15 cellular contexts compared by ENCODE assay signal in the genomic region with DNA sequence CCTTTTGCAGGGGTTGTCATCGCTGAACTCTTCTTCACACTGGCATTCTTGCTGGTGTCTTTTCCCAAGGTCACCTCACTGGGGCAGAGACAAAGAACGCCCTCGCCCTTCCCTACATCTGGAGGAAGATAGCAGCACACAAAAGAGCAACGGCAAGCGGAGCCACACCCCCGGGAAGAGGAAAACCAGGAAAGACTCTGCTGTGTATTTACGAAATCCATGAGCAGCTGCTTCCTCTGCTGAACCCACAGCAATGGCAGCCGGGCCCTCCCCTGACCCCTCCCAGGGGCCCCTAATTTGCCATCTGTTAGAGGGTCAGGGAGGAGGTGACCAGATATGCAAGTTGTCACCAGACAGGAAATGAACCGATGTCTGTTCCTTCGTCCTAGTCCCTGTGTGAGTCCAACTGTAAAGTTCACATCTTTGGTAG.
DNase-seq lines count a peak whose midpoint lies in the region; ATAC-seq and TF ChIP-seq lines count a peak whose summit lies in the region.
"Had no signal": no experiment of that assay in that cellular context is flagged by ENCODE, and none has a peak within 500 bp of the region (broad histone marks: within the 10 kb centered on the region; RNA-seq: fewer than 3 reads in every experiment).

No MANE protein-coding gene starts in this region.

- peak overlapping the region; percentile 45 to 63 (median 60) for H3K27ac ChIP-seq in esophagus squamous epithelium
- H3K27ac ChIP-seq in mucosa of rectum (ENCODE audit: low read depth in 2 of 2, low read length in 2 of 2): peak overlapping the region; percentile 73 to 80
- peak overlapping the region; percentile 58 to 74 (median 66) for H3K27ac ChIP-seq in upper lobe of left lung

- intact Hi-C loops in Right ventricle myocardium superior (cut with DNase I): loop anchor here (5.0 kb wide), 1 partner anchor 71 kb away; a partner anchor contains a TSS
- intact Hi-C loops in cardiac septum (cut with DNase I): loop anchor here (5.0 kb wide), 2 partner anchors 69 to 71 kb away; a partner anchor contains a TSS
- intact Hi-C loops in esophagus squamous epithelium (cut with DNase I): no loop called here

- peaks cover 0 to 82% (median 0%) of the 10 kb centered on the region in 3 donors for H3K36me3 ChIP-seq in esophagus squamous epithelium
- peaks cover 17 to 19% of the 10 kb centered on the region in 2 donors for H3K36me3 ChIP-seq in mucosa of rectum (ENCODE audit: control insufficient read depth in 2 of 2, insufficient read depth in 2 of 2, low read length in 2 of 2)
- H3K36me3 ChIP-seq in upper lobe of left lung: peaks cover 0 to 48% (median 10%) of the 10 kb centered on the region in 4 donors

- H3K9ac ChIP-seq in mucosa of rectum (ENCODE audit: low read depth in 1 of 2, low read length in 2 of 2): no peak overlapping the region

- H3K4me3 ChIP-seq in esophagus squamous epithelium (no peak overlapping the region), mucosa of rectum (ENCODE audit: low read length in 2 of 2) (peak overlapping the region in 1 of 2 donors; percentile 38), upper lobe of left lung (no peak overlapping the region)
- H3K4me3 ChIP-seq: body of pancreas had no signal

- H3K9me3 ChIP-seq in esophagus squamous epithelium (no peaks in the 10 kb centered on the region), mucosa of rectum (ENCODE audit: control insufficient read depth in 2 of 2, low read length in 2 of 2) (no peaks in the 10 kb centered on the region), upper lobe of left lung (no peaks in the 10 kb centered on the region)
- H3K9me3 ChIP-seq: body of pancreas had no signal

- no peaks in the 10 kb centered on the region for H3K4me1 Mint-ChIP-seq in activated T-helper 17 cell treated with anti-CD3 and anti-CD28 coated beads, Interleukin-2, amount 50 U/mL, for 72 hours

- 30 to 39% methylated on average over 5 to 7 of the region's 10 CpGs for WGBS in esophagus squamous epithelium, 2 donors
- WGBS in upper lobe of left lung, 2 donors: 35 to 52% methylated on average over 8 to 10 of the region's 10 CpGs

- no peaks in the 10 kb centered on the region for H3K36me3 Mint-ChIP-seq in activated T-helper 17 cell treated with anti-CD3 and anti-CD28 coated beads, Interleukin-2, amount 50 U/mL, for 72 hours (ENCODE audit: low read depth)
- H3K36me3 Mint-ChIP-seq: naive thymus-derived CD8-positive, alpha-beta T cell had no signal

- DNase-seq in Right ventricle myocardium superior: peak; percentile 65
- no peak for DNase-seq in cardiac septum (ENCODE audit: low spot score)
- no peak for DNase-seq in esophagus squamous epithelium (lab: John Stamatoyannopoulos, UW)
- DNase-seq in upper lobe of left lung: peak in 1 of 2 donors; percentile 51
- no peak for DNase-seq in SW 1271 (lab: John Stamatoyannopoulos, UW)
- no peak for DNase-seq in A172 (ENCODE audit: low spot score)
- DNase-seq: activated CD4-positive, alpha-beta T cell treated with anti-CD3 and anti-CD28 coated beads, Interleukin-2, amount 50 U/mL, for 48 hours; activated effector memory CD4-positive, alpha-beta T cell treated with Interleukin-2 at 50 U/mL for 16 hours; body of pancreas; hypothalamus; naive thymus-derived CD8-positive, alpha-beta T cell; NCI-H1417 treated with DMSO at 0.1 percent for 48 hours; T-helper 2 cell had no signal

- H3K9me3 Mint-ChIP-seq in activated T-helper 17 cell treated with anti-CD3 and anti-CD28 coated beads, Interleukin-2, amount 50 U/mL, for 72 hours: no peaks in the 10 kb centered on the region

- H3K4me1 ChIP-seq in esophagus squamous epithelium (peaks cover 33 to 66% (median 34%) of the 10 kb centered on the region in 3 donors), mucosa of rectum (ENCODE audit: control insufficient read depth in 2 of 2, insufficient read depth in 2 of 2, low read length in 2 of 2) (peaks cover 31 to 36% of the 10 kb centered on the region in 2 donors), upper lobe of left lung (peaks cover 52 to 76% (median 71%) of the 10 kb centered on the region in 4 donors)

- ATAC-seq in Right ventricle myocardium superior (ENCODE audit: poor library complexity) (peak; percentile 3), upper lobe of left lung (ENCODE audit: low FRiP score in 2 of 2) (peak; percentile 48 to 58)
- no peak for ATAC-seq in activated T-helper 17 cell treated with anti-CD3 and anti-CD28 coated beads, Interleukin-2, amount 50 U/mL, for 72 hours (replicated peaks)
- ATAC-seq: body of pancreas; naive thymus-derived CD8-positive, alpha-beta T cell had no signal

- H3K4me3 Mint-ChIP-seq in activated T-helper 17 cell treated with anti-CD3 and anti-CD28 coated beads, Interleukin-2, amount 50 U/mL, for 72 hours: no peak overlapping the region
- H3K4me3 Mint-ChIP-seq: naive thymus-derived CD8-positive, alpha-beta T cell had no signal

- H3K27ac Mint-ChIP-seq in activated T-helper 17 cell treated with anti-CD3 and anti-CD28 coated beads, Interleukin-2, amount 50 U/mL, for 72 hours: no peak overlapping the region
- H3K27ac Mint-ChIP-seq: naive thymus-derived CD8-positive, alpha-beta T cell had no signal

- H3K27me3 ChIP-seq in esophagus squamous epithelium (no peaks in the 10 kb centered on the region), mucosa of rectum (ENCODE audit: control insufficient read depth in 2 of 2, insufficient read depth in 2 of 2, low read length in 2 of 2) (no peaks in the 10 kb centered on the region), upper lobe of left lung (no peaks in the 10 kb centered on the region)
- H3K27me3 ChIP-seq: body of pancreas had no signal

- peak in 1 of 4 donors; percentile 51 for TF ChIP-seq EP300 in upper lobe of left lung (IDR thresholded peaks at IDR 0.05)

- peaks cover 9% of the 10 kb centered on the region for H3K27me3 Mint-ChIP-seq in activated T-helper 17 cell treated with anti-CD3 and anti-CD28 coated beads, Interleukin-2, amount 50 U/mL, for 72 hours

- TF ChIP-seq CTCF in esophagus squamous epithelium (IDR thresholded peaks at IDR 0.05): no peak
- no peak for TF ChIP-seq CTCF in upper lobe of left lung (IDR thresholded peaks at IDR 0.05)

- TF ChIP-seq POLR2A in esophagus squamous epithelium (IDR thresholded peaks at IDR 0.05) (no peak), upper lobe of left lung (IDR thresholded peaks at IDR 0.05) (no peak)
